In the genomic region with DNA sequence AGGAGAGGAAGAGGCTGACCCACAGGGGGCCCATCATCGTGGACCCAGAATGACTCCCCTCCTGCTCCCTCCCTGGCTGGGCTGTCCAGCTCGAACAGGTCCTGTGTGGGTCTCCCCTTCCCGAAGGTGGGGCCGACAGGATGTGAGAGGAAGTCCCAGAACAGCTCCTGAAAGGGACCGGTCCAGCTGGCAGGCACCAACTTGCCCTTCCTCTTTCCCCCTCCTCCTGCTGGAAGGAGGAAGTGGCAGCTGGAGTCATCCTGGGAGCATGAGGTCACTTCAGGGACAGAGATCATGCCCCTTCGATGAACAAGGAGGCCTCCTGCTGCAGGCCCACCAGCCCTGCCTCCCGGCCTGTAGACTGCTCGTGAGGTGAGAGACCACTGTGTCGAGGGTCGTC, we compare ENCODE assay signal across 1 cellular context.
TF ChIP-seq lines count a peak whose summit lies in the region.

No MANE protein-coding gene starts in this region.

TF ChIP-seq in HepG2, 621 proteins besides CTCF, POLR2A, EP300 and RAD21 (continued from another document):
- TF ChIP-seq, protein P1, sequence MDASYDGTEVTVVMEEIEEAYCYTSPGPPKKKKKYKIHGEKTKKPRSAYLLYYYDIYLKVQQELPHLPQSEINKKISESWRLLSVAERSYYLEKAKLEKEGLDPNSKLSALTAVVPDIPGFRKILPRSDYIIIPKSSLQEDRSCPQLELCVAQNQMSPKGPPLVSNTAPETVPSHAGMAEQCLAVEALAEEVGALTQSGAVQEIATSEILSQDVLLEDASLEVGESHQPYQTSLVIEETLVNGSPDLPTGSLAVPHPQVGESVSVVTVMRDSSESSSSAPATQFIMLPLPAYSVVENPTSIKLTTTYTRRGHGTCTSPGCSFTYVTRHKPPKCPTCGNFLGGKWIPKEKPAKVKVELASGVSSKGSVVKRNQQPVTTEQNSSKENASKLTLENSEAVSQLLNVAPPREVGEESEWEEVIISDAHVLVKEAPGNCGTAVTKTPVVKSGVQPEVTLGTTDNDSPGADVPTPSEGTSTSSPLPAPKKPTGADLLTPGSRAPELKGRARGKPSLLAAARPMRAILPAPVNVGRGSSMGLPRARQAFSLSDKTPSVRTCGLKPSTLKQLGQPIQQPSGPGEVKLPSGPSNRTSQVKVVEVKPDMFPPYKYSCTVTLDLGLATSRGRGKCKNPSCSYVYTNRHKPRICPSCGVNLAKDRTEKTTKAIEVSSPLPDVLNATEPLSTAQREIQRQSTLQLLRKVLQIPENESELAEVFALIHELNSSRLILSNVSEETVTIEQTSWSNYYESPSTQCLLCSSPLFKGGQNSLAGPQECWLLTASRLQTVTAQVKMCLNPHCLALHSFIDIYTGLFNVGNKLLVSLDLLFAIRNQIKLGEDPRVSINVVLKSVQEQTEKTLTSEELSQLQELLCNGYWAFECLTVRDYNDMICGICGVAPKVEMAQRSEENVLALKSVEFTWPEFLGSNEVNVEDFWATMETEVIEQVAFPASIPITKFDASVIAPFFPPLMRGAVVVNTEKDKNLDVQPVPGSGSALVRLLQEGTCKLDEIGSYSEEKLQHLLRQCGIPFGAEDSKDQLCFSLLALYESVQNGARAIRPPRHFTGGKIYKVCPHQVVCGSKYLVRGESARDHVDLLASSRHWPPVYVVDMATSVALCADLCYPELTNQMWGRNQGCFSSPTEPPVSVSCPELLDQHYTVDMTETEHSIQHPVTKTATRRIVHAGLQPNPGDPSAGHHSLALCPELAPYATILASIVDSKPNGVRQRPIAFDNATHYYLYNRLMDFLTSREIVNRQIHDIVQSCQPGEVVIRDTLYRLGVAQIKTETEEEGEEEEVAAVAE (CRISPR knock-in tag; IDR thresholded peaks at IDR 0.05; ENCODE audit: borderline replicate concordance), result no peak
- TF ChIP-seq, protein P2, sequence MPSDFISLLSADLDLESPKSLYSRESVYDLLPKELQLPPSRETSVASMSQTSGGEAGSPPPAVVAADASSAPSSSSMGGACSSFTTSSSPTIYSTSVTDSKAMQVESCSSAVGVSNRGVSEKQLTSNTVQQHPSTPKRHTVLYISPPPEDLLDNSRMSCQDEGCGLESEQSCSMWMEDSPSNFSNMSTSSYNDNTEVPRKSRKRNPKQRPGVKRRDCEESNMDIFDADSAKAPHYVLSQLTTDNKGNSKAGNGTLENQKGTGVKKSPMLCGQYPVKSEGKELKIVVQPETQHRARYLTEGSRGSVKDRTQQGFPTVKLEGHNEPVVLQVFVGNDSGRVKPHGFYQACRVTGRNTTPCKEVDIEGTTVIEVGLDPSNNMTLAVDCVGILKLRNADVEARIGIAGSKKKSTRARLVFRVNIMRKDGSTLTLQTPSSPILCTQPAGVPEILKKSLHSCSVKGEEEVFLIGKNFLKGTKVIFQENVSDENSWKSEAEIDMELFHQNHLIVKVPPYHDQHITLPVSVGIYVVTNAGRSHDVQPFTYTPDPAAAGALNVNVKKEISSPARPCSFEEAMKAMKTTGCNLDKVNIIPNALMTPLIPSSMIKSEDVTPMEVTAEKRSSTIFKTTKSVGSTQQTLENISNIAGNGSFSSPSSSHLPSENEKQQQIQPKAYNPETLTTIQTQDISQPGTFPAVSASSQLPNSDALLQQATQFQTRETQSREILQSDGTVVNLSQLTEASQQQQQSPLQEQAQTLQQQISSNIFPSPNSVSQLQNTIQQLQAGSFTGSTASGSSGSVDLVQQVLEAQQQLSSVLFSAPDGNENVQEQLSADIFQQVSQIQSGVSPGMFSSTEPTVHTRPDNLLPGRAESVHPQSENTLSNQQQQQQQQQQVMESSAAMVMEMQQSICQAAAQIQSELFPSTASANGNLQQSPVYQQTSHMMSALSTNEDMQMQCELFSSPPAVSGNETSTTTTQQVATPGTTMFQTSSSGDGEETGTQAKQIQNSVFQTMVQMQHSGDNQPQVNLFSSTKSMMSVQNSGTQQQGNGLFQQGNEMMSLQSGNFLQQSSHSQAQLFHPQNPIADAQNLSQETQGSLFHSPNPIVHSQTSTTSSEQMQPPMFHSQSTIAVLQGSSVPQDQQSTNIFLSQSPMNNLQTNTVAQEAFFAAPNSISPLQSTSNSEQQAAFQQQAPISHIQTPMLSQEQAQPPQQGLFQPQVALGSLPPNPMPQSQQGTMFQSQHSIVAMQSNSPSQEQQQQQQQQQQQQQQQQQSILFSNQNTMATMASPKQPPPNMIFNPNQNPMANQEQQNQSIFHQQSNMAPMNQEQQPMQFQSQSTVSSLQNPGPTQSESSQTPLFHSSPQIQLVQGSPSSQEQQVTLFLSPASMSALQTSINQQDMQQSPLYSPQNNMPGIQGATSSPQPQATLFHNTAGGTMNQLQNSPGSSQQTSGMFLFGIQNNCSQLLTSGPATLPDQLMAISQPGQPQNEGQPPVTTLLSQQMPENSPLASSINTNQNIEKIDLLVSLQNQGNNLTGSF (CRISPR knock-in tag; IDR thresholded peaks at IDR 0.05), result no peak
- no peak for TF ChIP-seq SP5 (CRISPR knock-in tag; IDR thresholded peaks at IDR 0.05; ENCODE audit: borderline replicate concordance, low read depth)
- no peak for TF ChIP-seq GZF1 (CRISPR knock-in tag; IDR thresholded peaks at IDR 0.05)
- TF ChIP-seq STAT5B (CRISPR knock-in tag; IDR thresholded peaks at IDR 0.05), result no peak
- no peak for TF ChIP-seq ZSCAN20 (CRISPR knock-in tag; IDR thresholded peaks at IDR 0.05; ENCODE audit: borderline replicate concordance)
TF ChIP-seq in HepG2: peak in this region for 0.
